In the genomic region with DNA sequence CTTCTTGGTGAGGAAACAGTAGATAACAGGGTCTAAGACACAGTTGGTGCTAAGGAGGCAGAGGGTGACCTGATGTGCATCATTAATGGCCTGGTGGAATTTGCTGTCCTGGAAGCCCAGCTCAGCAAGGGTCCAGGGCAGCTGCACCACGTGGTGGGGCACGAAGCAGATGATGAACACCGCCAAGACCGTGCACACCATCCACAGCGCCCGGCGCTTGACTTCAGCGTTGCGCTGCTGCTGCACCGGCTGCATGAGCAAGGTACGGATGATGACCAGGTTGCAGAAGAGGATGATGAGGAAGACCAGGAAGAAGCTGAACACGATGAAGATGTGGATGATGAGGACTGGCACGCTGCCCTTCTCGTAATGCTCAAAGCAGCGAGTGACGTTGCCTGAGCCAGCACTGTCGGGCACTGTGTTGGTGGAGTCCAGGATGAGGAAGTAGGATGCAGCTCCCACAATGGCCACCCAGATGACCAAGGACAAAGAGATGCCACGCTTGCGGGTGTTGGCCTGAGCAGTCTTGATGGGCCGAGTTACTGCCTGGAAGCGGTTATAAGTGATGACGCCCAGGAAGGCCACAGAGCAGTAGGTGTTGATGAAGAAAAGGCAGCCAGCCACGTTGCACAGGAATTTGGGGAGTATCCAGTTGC, we compare ENCODE assay signal across 18 cellular contexts. TPM values are rescaled to one million over a fixed set of nuclear protein-coding genes. Genes with fewer than 3 reads are reported as not detected.
DNase-seq lines count a peak whose midpoint lies in the region; ATAC-seq and TF ChIP-seq lines count a peak whose summit lies in the region.
"Had no signal": no experiment of that assay in that cellular context is flagged by ENCODE, and none has a peak within 500 bp of the region (broad histone marks: within the 10 kb centered on the region; RNA-seq: fewer than 3 reads in every experiment).

No MANE protein-coding gene starts in this region.

- H3K14ac ChIP-seq in neuronal stem cell (ENCODE audit: low read length) = no peak overlapping the region

- H3K36me3 ChIP-seq in Karpas-422 (ENCODE audit: insufficient read depth, low read length) = peaks cover 14% of the 10 kb centered on the region
- no peaks in the 10 kb centered on the region for H3K36me3 ChIP-seq in neuronal stem cell (replicated peaks in 1 of 2; ENCODE audit: control insufficient read depth in 2 of 2, insufficient read depth in 2 of 2, low read length in 2 of 2)
- no peaks in the 10 kb centered on the region for H3K36me3 ChIP-seq in hepatocyte (replicated peaks; ENCODE audit: insufficient read depth, low read depth)
- H3K36me3 ChIP-seq: BE2C had no signal

- H3K18ac ChIP-seq in neuronal stem cell (ENCODE audit: low read length) = no peak overlapping the region

- H3K4me3 ChIP-seq in Karpas-422 (ENCODE audit: low read length) = no peak overlapping the region
- H3K4me3 ChIP-seq in neuronal stem cell (ENCODE audit: low read length in 2 of 2) = no peak overlapping the region
- H3K4me3 ChIP-seq in hepatocyte = no peak overlapping the region
- H3K4me3 ChIP-seq: GM23338 had no signal

- no peak overlapping the region for H3K4me3 Mint-ChIP-seq in dendritic cell treated with granulocyte-macrophage colony-stimulating factor and Interleukin-4, amounts not matched to agents 40 ng/mL and 50 ng/mL, for 4 days
- H3K4me3 Mint-ChIP-seq: CD8-positive, alpha-beta memory T cell; GM23338; HFFc6 had no signal

- intact Hi-C loops in dendritic cell treated with granulocyte-macrophage colony-stimulating factor and Interleukin-4, amounts not matched to agents 40 ng/mL and 50 ng/mL, for 4 days (cut with micrococcal nuclease) = no loop called here

- H3K4me2 ChIP-seq in Karpas-422 (ENCODE audit: low read depth, low read length, poor library complexity, severe bottlenecking) (no peak overlapping the region), neuronal stem cell (ENCODE audit: insufficient read depth, low read length, poor library complexity, severe bottlenecking) (no peak overlapping the region), hepatocyte (no peak overlapping the region)
- H3K4me2 ChIP-seq: GM23338 had no signal

- H3K36me3 Mint-ChIP-seq in dendritic cell treated with granulocyte-macrophage colony-stimulating factor and Interleukin-4, amounts not matched to agents 40 ng/mL and 50 ng/mL, for 4 days (ENCODE audit: low read depth) = peaks cover 87% of the 10 kb centered on the region

- H2AFZ ChIP-seq in Karpas-422 (ENCODE audit: low read length) = no peak overlapping the region
- no peak overlapping the region for H2AFZ ChIP-seq in neuronal stem cell (ENCODE audit: low read length)
- no peak overlapping the region for H2AFZ ChIP-seq in hepatocyte
- H2AFZ ChIP-seq: GM23338 had no signal

- peaks cover 76% of the 10 kb centered on the region for H3K4me1 Mint-ChIP-seq in dendritic cell treated with granulocyte-macrophage colony-stimulating factor and Interleukin-4, amounts not matched to agents 40 ng/mL and 50 ng/mL, for 4 days (ENCODE audit: low read depth)
- H3K4me1 Mint-ChIP-seq: CD4-positive, CD25-positive, alpha-beta regulatory T cell; CD8-positive, alpha-beta memory T cell had no signal

- peak overlapping the region; percentile 99 for H3K27ac ChIP-seq in Karpas-422 (ENCODE audit: low read length)
- no peak overlapping the region for H3K27ac ChIP-seq in neuronal stem cell (replicated peaks; ENCODE audit: low read length)
- H3K27ac ChIP-seq in hepatocyte = no peak overlapping the region

- H4K20me1 ChIP-seq in Karpas-422 (ENCODE audit: insufficient read depth, low read depth, low read length) = no peaks in the 10 kb centered on the region
- no peaks in the 10 kb centered on the region for H4K20me1 ChIP-seq in hepatocyte (ENCODE audit: insufficient read depth, poor library complexity, severe bottlenecking)

- no peaks in the 10 kb centered on the region for H3K9me3 ChIP-seq in Karpas-422 (ENCODE audit: low read length)
- no peaks in the 10 kb centered on the region for H3K9me3 ChIP-seq in neuronal stem cell (replicated peaks in 1 of 2; ENCODE audit: control insufficient read depth in 2 of 2, insufficient read depth in 1 of 2, low read depth in 1 of 2, low read length in 2 of 2)
- H3K9me3 ChIP-seq in hepatocyte (ENCODE audit: low read depth) = no peaks in the 10 kb centered on the region
- H3K9me3 ChIP-seq: BE2C had no signal

- H2BK5ac ChIP-seq in neuronal stem cell (ENCODE audit: low read length) = no peak overlapping the region

- no peak for ATAC-seq in GM18868 (IDR thresholded peaks at IDR 0.05; ENCODE audit: unreplicated experiment)
- ATAC-seq: GM23338, HCT116 had no signal

- H3K9me3 Mint-ChIP-seq in dendritic cell treated with granulocyte-macrophage colony-stimulating factor and Interleukin-4, amounts not matched to agents 40 ng/mL and 50 ng/mL, for 4 days = no peaks in the 10 kb centered on the region
- H3K9me3 Mint-ChIP-seq: GM23338, HFFc6 had no signal

- peak overlapping the region; percentile 14 for H3K27ac Mint-ChIP-seq in dendritic cell treated with granulocyte-macrophage colony-stimulating factor and Interleukin-4, amounts not matched to agents 40 ng/mL and 50 ng/mL, for 4 days
- H3K27ac Mint-ChIP-seq: CD4-positive, CD25-positive, alpha-beta regulatory T cell; GM23338; HFFc6 had no signal

- peak overlapping the region; percentile 58 for H3K23ac ChIP-seq in neuronal stem cell (ENCODE audit: low read depth, low read length, poor library complexity)

- H3K27me3 ChIP-seq in Karpas-422 (ENCODE audit: low read length) = no peaks in the 10 kb centered on the region
- no peaks in the 10 kb centered on the region for H3K27me3 ChIP-seq in neuronal stem cell (ENCODE audit: control insufficient read depth in 3 of 3, insufficient read depth in 3 of 3, low read depth in 1 of 3, low read length in 3 of 3)
- H3K27me3 ChIP-seq in hepatocyte = no peaks in the 10 kb centered on the region
- H3K27me3 ChIP-seq: BE2C had no signal

- DNase-seq in Karpas-422 = no peak
- DNase-seq in neuronal stem cell (ENCODE audit: low spot score) = no peak
- DNase-seq in NCI-H2029 (lab: John Stamatoyannopoulos, UW) = no peak
- no peak for DNase-seq in hepatocyte (ENCODE audit: low spot score)
- DNase-seq in stimulated activated naive CD4-positive, alpha-beta T cell (lab: John Stamatoyannopoulos, UW) = no peak
- DNase-seq: BE2C; C1 segment of cervical spinal cord; CD4-positive, CD25-positive, alpha-beta regulatory T cell; CD8-positive, alpha-beta memory T cell; COR-L47; H7; HFFc6; IMR-90 had no signal

- no peak overlapping the region for H4K91ac ChIP-seq in neuronal stem cell (ENCODE audit: low read depth, low read length, poor library complexity)

- no peaks in the 10 kb centered on the region for H3K9me2 ChIP-seq in Karpas-422 (replicated peaks; ENCODE audit: insufficient read depth, low read length)
- no peaks in the 10 kb centered on the region for H3K9me2 ChIP-seq in hepatocyte (replicated peaks; ENCODE audit: insufficient read depth)

- H3K79me2 ChIP-seq in Karpas-422 (ENCODE audit: low read length) (peaks cover 24% of the 10 kb centered on the region), hepatocyte (no peaks in the 10 kb centered on the region)

- no peaks in the 10 kb centered on the region for H3K27me3 Mint-ChIP-seq in dendritic cell treated with granulocyte-macrophage colony-stimulating factor and Interleukin-4, amounts not matched to agents 40 ng/mL and 50 ng/mL, for 4 days
- H3K27me3 Mint-ChIP-seq: CD8-positive, alpha-beta memory T cell had no signal

- no peak overlapping the region for H2BK15ac ChIP-seq in neuronal stem cell (ENCODE audit: low read length)

- H2AK5ac ChIP-seq in neuronal stem cell (ENCODE audit: low read depth, low read length) = no peak overlapping the region

- no peak overlapping the region for H2BK120ac ChIP-seq in neuronal stem cell (ENCODE audit: low read depth, low read length)

- H3K4me1 ChIP-seq in Karpas-422 (ENCODE audit: low read length) (peaks cover 57% of the 10 kb centered on the region), neuronal stem cell (ENCODE audit: control insufficient read depth in 2 of 2, insufficient read depth in 1 of 2, low read depth in 1 of 2, low read length in 2 of 2) (peaks cover 4 to 8% of the 10 kb centered on the region in 2 donors), hepatocyte (ENCODE audit: insufficient read depth) (no peaks in the 10 kb centered on the region)
- H3K4me1 ChIP-seq: BE2C had no signal

- no peaks in the 10 kb centered on the region for H3K79me1 ChIP-seq in neuronal stem cell (ENCODE audit: low read depth, low read length)

- H4K8ac ChIP-seq in neuronal stem cell (ENCODE audit: low read depth, low read length) = no peak overlapping the region

- no peak overlapping the region for H2BK12ac ChIP-seq in neuronal stem cell (ENCODE audit: low read length)

- WGBS in neuronal stem cell (ENCODE audit: extremely low coverage in 2 of 2, insufficient read length in 2 of 2, insufficient replicate concordance in 1 of 2), 2 donors = no CpG with 5 or more reads among the region's 23 CpGs
- 94% methylated on average over 23 of the region's 23 CpGs for WGBS in hepatocyte (ENCODE audit: low lambda C conversion rate, missing lambda C conversion rate)

- H3K4ac ChIP-seq in neuronal stem cell (ENCODE audit: low read length) = no peak overlapping the region

- TF ChIP-seq CTCF in hepatocyte (IDR thresholded peaks at IDR 0.05; ENCODE audit: poor library complexity) = no peak

- no peak overlapping the region for H3K9ac ChIP-seq in Karpas-422 (ENCODE audit: low read length)
- H3K9ac ChIP-seq in neuronal stem cell (ENCODE audit: low read depth, low read length, poor library complexity) = peak overlapping the region; percentile 9

RNA-seq across cellular contexts. Expression of a gene that starts 26.2 kb away (rescaled TPM):
- 37.8 and 74.2 TPM in 2 replicates for total RNA-seq in Karpas-422 (2014; rRNA removed; shearing (Covaris generic); ENCODE audit: low replicate concordance)
- polyA plus RNA-seq in neuronal stem cell (2013, experiment 1 of 2) = 0.04 TPM
- 0.03 TPM for polyA plus RNA-seq in neuronal stem cell (2013, experiment 2 of 2)
- 0.37 and 0.96 TPM in 2 replicates for total RNA-seq in hepatocyte
- 0.29 and 1.4 TPM in 2 replicates for polyA plus RNA-seq in hepatocyte
- total RNA-seq: A172 had no signal

Comparison
In these comparisons a context has a peak if more than half of its experiments do, and no peak if none do; other contexts are left out.
1. RNA of a gene that starts 26.2 kb away (total RNA-seq): 37.8 to 74.2 TPM in Karpas-422; 0.37 to 0.96 TPM in hepatocyte; every median in the first group is over 10 times any median in the second.